In genomic region chr2:101597347-101597944, GRCh38 we compare ENCODE assay signal across 1 cellular context.
TF ChIP-seq lines count a peak whose summit lies in the region.

No MANE protein-coding gene starts in this region.

TF ChIP-seq in HepG2, 621 proteins besides CTCF, POLR2A, EP300 and RAD21 (continued from another document and continues in another):
- TF ChIP-seq AHDC1 (CRISPR knock-in tag; IDR thresholded peaks at IDR 0.05; ENCODE audit: borderline replicate concordance) (no peak; the same call in 1 of the 2 replicates), MIXL1 (CRISPR knock-in tag; IDR thresholded peaks at IDR 0.05) (0 out of 2 replicates have a peak, but pooled peaks have one; percentile 33), FOXK2 (IDR thresholded peaks at IDR 0.05) (no peak), NR2F6 (IDR thresholded peaks at IDR 0.05) (no peak), NR2F6 (CRISPR knock-in tag; IDR thresholded peaks at IDR 0.05) (peak; percentile 36; the same call in 1 of the 2 replicates), KDM5A (IDR thresholded peaks at IDR 0.05; ENCODE audit: borderline replicate concordance, low read length) (no peak), NFAT5 (CRISPR knock-in tag; IDR thresholded peaks at IDR 0.05) (no peak), CENPT (CRISPR knock-in tag; IDR thresholded peaks at IDR 0.05; ENCODE audit: low read depth) (no peak), HDAC2 (CRISPR knock-in tag; IDR thresholded peaks at IDR 0.05) (peak; percentile 78), MED1 (CRISPR knock-in tag; IDR thresholded peaks at IDR 0.05) (peak; percentile 52; the same call in 1 of the 2 replicates), ZNF557 (CRISPR knock-in tag; IDR thresholded peaks at IDR 0.05) (no peak), SRF (IDR thresholded peaks at IDR 0.05; ENCODE audit: low read depth, low read length) (no peak), TP53 (CRISPR knock-in tag; conservative IDR thresholded peaks at IDR 0.05) (no peak), RXRB (CRISPR knock-in tag; IDR thresholded peaks at IDR 0.05; ENCODE audit: borderline replicate concordance) (peak; percentile 74), FOXO1 (CRISPR knock-in tag; IDR thresholded peaks at IDR 0.05) (0 out of 2 replicates have a peak, but pooled peaks have one; percentile 23), ZSCAN21 (CRISPR knock-in tag; IDR thresholded peaks at IDR 0.05; ENCODE audit: borderline replicate concordance) (no peak), NPAS2 (CRISPR knock-in tag; IDR thresholded peaks at IDR 0.05; ENCODE audit: borderline replicate concordance) (no peak), HMG20A (CRISPR knock-in tag; IDR thresholded peaks at IDR 0.05; ENCODE audit: borderline replicate concordance) (peak; percentile 69; the same call in 1 of the 2 replicates), JUND (CRISPR knock-in tag; IDR thresholded peaks at IDR 0.05) (0 out of 2 replicates have a peak, but pooled peaks have one; percentile 37), ZSCAN20 (CRISPR knock-in tag; IDR thresholded peaks at IDR 0.05; ENCODE audit: borderline replicate concordance) (no peak), BCL6 (CRISPR knock-in tag; IDR thresholded peaks at IDR 0.05) (peak; percentile 90), ZNF7 (CRISPR knock-in tag; IDR thresholded peaks at IDR 0.05) (no peak), KMT2B (CRISPR knock-in tag; IDR thresholded peaks at IDR 0.05) (0 out of 2 replicates have a peak, but pooled peaks have one; percentile 31), RERE (CRISPR knock-in tag; IDR thresholded peaks at IDR 0.05; ENCODE audit: low read depth) (0 out of 2 replicates have a peak, but pooled peaks have one; percentile 35), FOXA3 (CRISPR knock-in tag; IDR thresholded peaks at IDR 0.05) (peak; percentile 53; the same call in 1 of the 2 replicates), ZNF773 (CRISPR knock-in tag; IDR thresholded peaks at IDR 0.05; ENCODE audit: borderline replicate concordance) (no peak), MTA3 (CRISPR knock-in tag; IDR thresholded peaks at IDR 0.05) (no peak), NR3C1 (CRISPR knock-in tag; IDR thresholded peaks at IDR 0.05) (no peak), TEAD2 (CRISPR knock-in tag; IDR thresholded peaks at IDR 0.05) (no peak), LCORL (IDR thresholded peaks at IDR 0.05) (no peak), LCORL (CRISPR knock-in tag; IDR thresholded peaks at IDR 0.05) (peak; percentile 72), ZNF282 (IDR thresholded peaks at IDR 0.05; ENCODE audit: partially characterized antibody) (no peak), IKZF5 (CRISPR knock-in tag; IDR thresholded peaks at IDR 0.05) (peak; percentile 56; the same call in 1 of the 2 replicates), SOX6 (IDR thresholded peaks at IDR 0.05) (no peak), SOX6 (CRISPR knock-in tag; IDR thresholded peaks at IDR 0.05) (peak; percentile 67), TSC22D2 (CRISPR knock-in tag; IDR thresholded peaks at IDR 0.05; ENCODE audit: borderline replicate concordance) (no peak), ZBTB21 (CRISPR knock-in tag; IDR thresholded peaks at IDR 0.05) (0 out of 2 replicates have a peak, but pooled peaks have one; percentile 49), SAP130 (CRISPR knock-in tag; IDR thresholded peaks at IDR 0.05; ENCODE audit: low read depth) (peak; percentile 71), DPF2 (CRISPR knock-in tag; IDR thresholded peaks at IDR 0.05; ENCODE audit: borderline replicate concordance, low read depth) (peak; percentile 46; the same call in 1 of the 2 replicates), ZNF850 (CRISPR knock-in tag; conservative IDR thresholded peaks at IDR 0.05) (no peak), SOX13 (IDR thresholded peaks at IDR 0.05) (no peak), SOX13 (CRISPR knock-in tag; conservative IDR thresholded peaks at IDR 0.05 in 1 of 2, IDR thresholded peaks at IDR 0.05 in 1 of 2) (peak in 1 of 2 experiments; percentile 78; a peak in 2 of 4 replicates), STAG1 (CRISPR knock-in tag; IDR thresholded peaks at IDR 0.05) (peak; percentile 8; the same call in 1 of the 2 replicates), ZSCAN5A (CRISPR knock-in tag; IDR thresholded peaks at IDR 0.05; ENCODE audit: borderline replicate concordance) (no peak), ZBTB33 (CRISPR knock-in tag; IDR thresholded peaks at IDR 0.05) (no peak), BRCA1 (CRISPR knock-in tag; IDR thresholded peaks at IDR 0.05) (no peak), KDM6A (CRISPR knock-in tag; IDR thresholded peaks at IDR 0.05; ENCODE audit: low read depth) (peak; percentile 36; the same call in 1 of the 2 replicates)
